ENCODE assay signal across 14 cellular contexts in the genomic region with DNA sequence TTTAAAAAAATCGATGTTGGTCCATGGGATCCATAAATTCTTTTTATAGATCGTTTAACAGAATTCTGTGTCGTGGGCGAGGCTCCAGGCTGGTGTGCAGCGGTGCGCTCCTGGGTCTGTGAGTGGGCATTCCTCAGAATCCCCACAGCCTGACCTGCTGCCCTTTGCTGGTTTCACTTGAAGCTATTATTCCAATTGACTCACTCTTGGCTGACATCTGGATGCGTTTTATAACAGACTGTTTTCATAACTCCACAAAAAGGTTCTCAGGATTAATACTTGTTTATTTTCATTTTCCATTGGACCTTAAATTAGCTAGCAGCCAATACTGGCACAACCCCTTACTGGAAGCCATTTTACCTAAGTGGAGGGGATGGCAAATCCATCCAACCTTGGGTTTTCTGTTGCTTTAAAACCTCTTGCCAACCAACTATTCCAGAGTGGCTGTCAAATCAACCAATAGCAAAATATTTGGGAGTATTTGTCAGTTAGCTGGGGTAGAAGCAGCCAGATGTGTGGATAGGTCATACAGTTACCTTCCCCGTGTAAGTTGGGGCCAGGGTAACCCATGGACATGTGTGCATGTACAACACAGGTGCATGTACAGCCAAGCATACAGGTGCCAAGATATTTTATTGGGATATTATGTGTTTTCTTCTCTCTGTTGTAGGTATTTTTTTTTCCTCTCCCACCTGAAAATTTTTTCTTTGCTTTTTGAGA.
DNase-seq lines count a peak whose midpoint lies in the region; ATAC-seq and TF ChIP-seq lines count a peak whose summit lies in the region.
"Had no signal": no experiment of that assay in that cellular context is flagged by ENCODE, and none has a peak within 500 bp of the region (broad histone marks: within the 10 kb centered on the region; RNA-seq: fewer than 3 reads in every experiment).

No MANE protein-coding gene starts in this region.

- WGBS in heart left ventricle, 4 donors: 84 to 89% (median 86%) methylated on average over 8 of the region's 8 CpGs
- 5 to 8% methylated on average over 8 of the region's 8 CpGs for WGBS in aorta, 2 donors

- H3K4me1 ChIP-seq in heart left ventricle (peaks cover 0 to 50% (median 15%) of the 10 kb centered on the region in 12 donors), aorta (ENCODE audit: control insufficient read depth in 1 of 2, insufficient read depth in 2 of 2, low read length in 2 of 2) (peaks cover 5% of the 10 kb centered on the region in 2 donors)
- H3K4me1 ChIP-seq: HAP-1 had no signal

- TF ChIP-seq CTCF in heart left ventricle (IDR thresholded peaks at IDR 0.05): no peak
- TF ChIP-seq CTCF in astrocyte of the cerebellum (IDR thresholded peaks at IDR 0.05; ENCODE audit: low read depth, low read length, missing control alignments): no peak
- no peak for TF ChIP-seq CTCF in mesothelial cell of epicardium (IDR thresholded peaks at IDR 0.05; ENCODE audit: unreplicated experiment)

- no peak overlapping the region for H3K4me3 ChIP-seq in heart left ventricle
- H3K4me3 ChIP-seq in astrocyte of the cerebellum (ENCODE audit: low read depth, low read length): no peak overlapping the region
- no peak overlapping the region for H3K4me3 ChIP-seq in aorta (ENCODE audit: low read length in 2 of 2)
- H3K4me3 ChIP-seq: esophagus squamous epithelium, HAP-1 had no signal

- H3K36me3 Mint-ChIP-seq in mesothelial cell of epicardium: no peaks in the 10 kb centered on the region
- H3K36me3 Mint-ChIP-seq in stimulated activated effector memory CD8-positive, alpha-beta T cell treated with anti-CD3 and anti-CD28 coated beads, Interleukin-12 subunit alpha, Interleukin-12 subunit beta, amount 100 ng/mL, for 72 hours: no peaks in the 10 kb centered on the region
- H3K36me3 Mint-ChIP-seq: T-cell had no signal

- in situ Hi-C loops in astrocyte of the cerebellum (cut with HindIII; ENCODE audit: low sequenced_read_pairs): no loop called here

- H3K9me3 ChIP-seq in heart left ventricle (no peaks in the 10 kb centered on the region), aorta (ENCODE audit: control insufficient read depth, low read length) (no peaks in the 10 kb centered on the region)
- H3K9me3 ChIP-seq: esophagus squamous epithelium, HAP-1 had no signal

- intact Hi-C loops in heart left ventricle (cut with DNase I) (loop anchor here in 1 of 10 donors (5.0 kb wide), 1 partner anchor 112 kb away; no protein-coding TSS in a partner anchor), Right ventricle myocardium inferior (cut with DNase I) (no loop called here), aorta (cut with DNase I) (loop anchor here in 1 of 2 donors (2.0 to 5.0 kb wide), 3 partner anchors 13 to 388 kb away; no protein-coding TSS in a partner anchor)

- H3K36me3 ChIP-seq in heart left ventricle (no peaks in the 10 kb centered on the region), aorta (ENCODE audit: control insufficient read depth in 1 of 2, insufficient read depth in 2 of 2, low read length in 1 of 2) (no peaks in the 10 kb centered on the region)
- H3K36me3 ChIP-seq: esophagus squamous epithelium, HAP-1 had no signal

- DNase-seq in heart left ventricle (no peak), Right ventricle myocardium inferior (ENCODE audit: missing footprints) (no peak), astrocyte of the cerebellum (ENCODE audit: low read depth) (peak; percentile 86), iPS-NIHi7 (ENCODE audit: extremely low spot score) (peak; percentile 4), aorta (peak; percentile 81), mesothelial cell of epicardium (ENCODE audit: low spot score in 2 of 2, unreplicated experiment in 2 of 2) (no peak)
- no peak for DNase-seq in stimulated activated effector memory CD8-positive, alpha-beta T cell treated with anti-CD3 and anti-CD28 coated beads, Interleukin-12 subunit alpha, Interleukin-12 subunit beta, amount 100 ng/mL, for 72 hours (ENCODE audit: low spot score in 2 of 2)
- DNase-seq: esophagus squamous epithelium; NCI-H1092 treated with DMSO at 0.1 percent for 48 hours; NCI-H748 treated with DMSO at 0.1 percent for 48 hours; stimulated activated naive CD4-positive, alpha-beta T cell; T-cell had no signal

- no peak overlapping the region for H3K4me3 Mint-ChIP-seq in mesothelial cell of epicardium
- H3K4me3 Mint-ChIP-seq in stimulated activated effector memory CD8-positive, alpha-beta T cell treated with anti-CD3 and anti-CD28 coated beads, Interleukin-12 subunit alpha, Interleukin-12 subunit beta, amount 100 ng/mL, for 72 hours: no peak overlapping the region
- H3K4me3 Mint-ChIP-seq: T-cell had no signal

- H3K4me1 Mint-ChIP-seq in mesothelial cell of epicardium: peaks cover 23% of the 10 kb centered on the region
- peaks cover 29% of the 10 kb centered on the region for H3K4me1 Mint-ChIP-seq in stimulated activated effector memory CD8-positive, alpha-beta T cell treated with anti-CD3 and anti-CD28 coated beads, Interleukin-12 subunit alpha, Interleukin-12 subunit beta, amount 100 ng/mL, for 72 hours

- ATAC-seq in heart left ventricle (peak in 3 of 4 donors; percentile 51 to 68 (median 52)), Right ventricle myocardium inferior (no peak), aorta (ENCODE audit: low FRiP score) (peak; percentile 53), HG03469 (IDR thresholded peaks at IDR 0.05; ENCODE audit: unreplicated experiment) (no peak)
- ATAC-seq in stimulated activated effector memory CD8-positive, alpha-beta T cell treated with anti-CD3 and anti-CD28 coated beads, Interleukin-12 subunit alpha, Interleukin-12 subunit beta, amount 100 ng/mL, for 72 hours: no peak
- ATAC-seq: T-cell had no signal

- H3K27me3 ChIP-seq in heart left ventricle (no peaks in the 10 kb centered on the region), aorta (ENCODE audit: control insufficient read depth in 1 of 2, insufficient read depth in 2 of 2, low read length in 1 of 2) (no peaks in the 10 kb centered on the region)
- H3K27me3 ChIP-seq: esophagus squamous epithelium had no signal

- H3K27ac ChIP-seq in heart left ventricle (peak overlapping the region in 3 of 12 donors; percentile 46 to 53 (median 51)), aorta (ENCODE audit: low read depth in 1 of 2, low read length in 2 of 2) (peak overlapping the region; percentile 45 to 96)

- H3K9me3 Mint-ChIP-seq in mesothelial cell of epicardium: no peaks in the 10 kb centered on the region
- no peaks in the 10 kb centered on the region for H3K9me3 Mint-ChIP-seq in stimulated activated effector memory CD8-positive, alpha-beta T cell treated with anti-CD3 and anti-CD28 coated beads, Interleukin-12 subunit alpha, Interleukin-12 subunit beta, amount 100 ng/mL, for 72 hours
- H3K9me3 Mint-ChIP-seq: T-cell had no signal

- H3K27ac Mint-ChIP-seq in mesothelial cell of epicardium: no peak overlapping the region
- no peak overlapping the region for H3K27ac Mint-ChIP-seq in stimulated activated effector memory CD8-positive, alpha-beta T cell treated with anti-CD3 and anti-CD28 coated beads, Interleukin-12 subunit alpha, Interleukin-12 subunit beta, amount 100 ng/mL, for 72 hours

- no peak for TF ChIP-seq POLR2A in heart left ventricle (IDR thresholded peaks at IDR 0.05)

- peaks cover 5% of the 10 kb centered on the region for H3K27me3 Mint-ChIP-seq in mesothelial cell of epicardium (ENCODE audit: low read depth)
- H3K27me3 Mint-ChIP-seq: T-cell had no signal

Comparison
In these comparisons a context has a peak if more than half of its experiments do, and no peak if none do; other contexts are left out.
1. ATAC-seq: peak in heart left ventricle (3 of 4) and aorta (single experiment); none in Right ventricle myocardium inferior (single experiment), HG03469 (single experiment) and stimulated activated effector memory CD8-positive, alpha-beta T cell treated with anti-CD3 and anti-CD28 coated beads, Interleukin-12 subunit alpha, Interleukin-12 subunit beta, amount 100 ng/mL, for 72 hours (single experiment).
2. DNase-seq: peak in astrocyte of the cerebellum (single experiment), iPS-NIHi7 (single experiment) and aorta (2 of 2); none in heart left ventricle (0 of 5), Right ventricle myocardium inferior (single experiment), mesothelial cell of epicardium (0 of 2) and stimulated activated effector memory CD8-positive, alpha-beta T cell treated with anti-CD3 and anti-CD28 coated beads, Interleukin-12 subunit alpha, Interleukin-12 subunit beta, amount 100 ng/mL, for 72 hours (0 of 2).